1 cellular context compared by ENCODE assay signal in genomic region chr13:110615322-110616102, GRCh38.
TF ChIP-seq lines count a peak whose summit lies in the region.

Gene NAXD, plus strand, starts transcription at chr13:110615545. Its CDS starts 57 bp downstream, at chr13:110615602.

TF ChIP-seq in HepG2, 621 proteins besides CTCF, POLR2A, EP300 and RAD21 (continued from another document and continues in another):
- TF ChIP-seq STAT6 (CRISPR knock-in tag; IDR thresholded peaks at IDR 0.05; ENCODE audit: borderline replicate concordance), result no peak
- TF ChIP-seq ZNF572 (CRISPR knock-in tag; IDR thresholded peaks at IDR 0.05), result no peak
- no peak for TF ChIP-seq CREB3 (CRISPR knock-in tag; IDR thresholded peaks at IDR 0.05)
- TF ChIP-seq NKX3-1 (CRISPR knock-in tag; IDR thresholded peaks at IDR 0.05), result peak; percentile 49; the same call in 1 of the 2 replicates
- no peak for TF ChIP-seq ZBTB33 (CRISPR knock-in tag; IDR thresholded peaks at IDR 0.05)
- peak; percentile 66; the same call in 1 of the 2 replicates for TF ChIP-seq BCL3 (CRISPR knock-in tag; IDR thresholded peaks at IDR 0.05)
- TF ChIP-seq AFF4 (CRISPR knock-in tag; IDR thresholded peaks at IDR 0.05), result no peak
- peak; percentile 20 for TF ChIP-seq ZNF407 (CRISPR knock-in tag; IDR thresholded peaks at IDR 0.05; ENCODE audit: not compliant biosample characterization)
- TF ChIP-seq DZIP1 (CRISPR knock-in tag; IDR thresholded peaks at IDR 0.05), result peak; percentile 82; the same call in 1 of the 2 replicates
- peak; percentile 79; the same call in 1 of the 2 replicates for TF ChIP-seq HOMEZ (CRISPR knock-in tag; IDR thresholded peaks at IDR 0.05; ENCODE audit: low read depth)
- no peak for TF ChIP-seq LBX2 (CRISPR knock-in tag; IDR thresholded peaks at IDR 0.05; ENCODE audit: borderline replicate concordance)
- no peak for TF ChIP-seq ZNF513 (CRISPR knock-in tag; conservative IDR thresholded peaks at IDR 0.05)
- no peak for TF ChIP-seq ZBTB34 (CRISPR knock-in tag; IDR thresholded peaks at IDR 0.05)
- TF ChIP-seq ATM (IDR thresholded peaks at IDR 0.05; ENCODE audit: borderline replicate concordance), result no peak
- no peak for TF ChIP-seq ZNF564 (CRISPR knock-in tag; IDR thresholded peaks at IDR 0.05)
- TF ChIP-seq FOXC1 (CRISPR knock-in tag; IDR thresholded peaks at IDR 0.05; ENCODE audit: borderline replicate concordance), result peak; percentile 84
- no peak for TF ChIP-seq ZNF841 (CRISPR knock-in tag; IDR thresholded peaks at IDR 0.05; ENCODE audit: borderline replicate concordance)
